Comparison of ENCODE assay signal across 13 cellular contexts in genomic region chr1:183551924-183552323, GRCh38.
"Had no signal": no experiment of that assay in that cellular context is flagged by ENCODE, and none has a peak within 500 bp of the region (broad histone marks: within the 10 kb centered on the region; RNA-seq: fewer than 3 reads in every experiment).

No MANE protein-coding gene starts in this region.

- H3K4me1 ChIP-seq: adrenal gland, esophagus muscularis mucosa, prostate gland, right lobe of liver, thyroid gland had no signal

- H3K27me3 Mint-ChIP-seq: activated naive CD4-positive, alpha-beta T cell treated with anti-CD3 and anti-CD28 coated beads, Interleukin-2, amount 10 ng/mL, durations not matched to agents 7 days and 5 days had no signal

- H3K9me3 Mint-ChIP-seq: activated naive CD4-positive, alpha-beta T cell treated with anti-CD3 and anti-CD28 coated beads, Interleukin-2, amount 10 ng/mL, durations not matched to agents 7 days and 5 days; activated T-helper 2 cell treated with anti-CD3 and anti-CD28 coated beads, Interferon-gamma antibody, Interleukin-2, Interleukin-4, amounts not matched to agents 10 μg/mL and 5 μg/mL and 100 μg/mL, durations not matched to agents 14 hours and 24 hours and 36 hours; natural killer cell; T-helper 2 cell treated with Interferon-gamma antibody and Interleukin-4, amounts not matched to agents 5 μg/mL and 100 μg/mL, for 36 hours had no signal

- H3K27ac ChIP-seq: adrenal gland, esophagus muscularis mucosa, prostate gland, right lobe of liver, thyroid gland had no signal

- H3K27ac Mint-ChIP-seq: activated naive CD4-positive, alpha-beta T cell treated with anti-CD3 and anti-CD28 coated beads, Interleukin-2, amount 10 ng/mL, durations not matched to agents 7 days and 5 days; activated T-helper 2 cell treated with anti-CD3 and anti-CD28 coated beads, Interferon-gamma antibody, Interleukin-2, Interleukin-4, amounts not matched to agents 10 μg/mL and 5 μg/mL and 100 μg/mL, durations not matched to agents 14 hours and 24 hours and 36 hours; natural killer cell; T-helper 2 cell treated with Interferon-gamma antibody and Interleukin-4, amounts not matched to agents 5 μg/mL and 100 μg/mL, for 36 hours had no signal

- H3K4me1 Mint-ChIP-seq: activated naive CD4-positive, alpha-beta T cell treated with anti-CD3 and anti-CD28 coated beads, Interleukin-2, amount 10 ng/mL, durations not matched to agents 7 days and 5 days; natural killer cell had no signal

- H3K4me3 ChIP-seq: adrenal gland, esophagus muscularis mucosa, prostate gland, right lobe of liver, thyroid gland had no signal

- H3K9me3 ChIP-seq: adrenal gland, esophagus muscularis mucosa, prostate gland, right lobe of liver, thyroid gland had no signal

- H3K36me3 ChIP-seq: prostate gland had no signal

- DNase-seq: activated naive CD4-positive, alpha-beta T cell treated with anti-CD3 and anti-CD28 coated beads, Interleukin-2, amount 10 ng/mL, durations not matched to agents 7 days and 5 days; activated T-cell treated with anti-CD3 and anti-CD28 coated beads for 4 hours; adrenal gland; mesendoderm; natural killer cell; occipital lobe; right lobe of liver; stimulated activated CD4-positive, alpha-beta T cell treated with anti-CD3 and anti-CD28 coated beads, Interleukin-1b, Interleukin-23, amount 100 ng/mL, for 48 hours; thyroid gland had no signal

- H3K27me3 ChIP-seq: adrenal gland, esophagus muscularis mucosa, right lobe of liver, thyroid gland had no signal

- H3K4me3 Mint-ChIP-seq: activated naive CD4-positive, alpha-beta T cell treated with anti-CD3 and anti-CD28 coated beads, Interleukin-2, amount 10 ng/mL, durations not matched to agents 7 days and 5 days; natural killer cell; T-helper 2 cell treated with Interferon-gamma antibody and Interleukin-4, amounts not matched to agents 5 μg/mL and 100 μg/mL, for 36 hours had no signal
